ENCODE assay signal across 8 cellular contexts in genomic region chr14:34713681-34714319, GRCh38. TPM values are rescaled to one million over a fixed set of nuclear protein-coding genes. Genes with fewer than 3 reads are reported as not detected.
DNase-seq lines count a peak whose midpoint lies in the region; ATAC-seq and TF ChIP-seq lines count a peak whose summit lies in the region.

No MANE protein-coding gene starts in this region.

- H3K9me3 ChIP-seq in H9 (ENCODE audit: control insufficient read depth, low read depth, low read length): no peaks in the 10 kb centered on the region
- H3K9me3 ChIP-seq in heart right ventricle: no peaks in the 10 kb centered on the region
- no peaks in the 10 kb centered on the region for H3K9me3 ChIP-seq in trophoblast cell (ENCODE audit: insufficient read depth, low read depth, low read length)

- H4K12ac ChIP-seq in trophoblast cell (ENCODE audit: low read depth, low read length): peak overlapping the region; percentile 70

- no peak overlapping the region for H2BK15ac ChIP-seq in H9 (ENCODE audit: low read depth, low read length)

- H2AFZ ChIP-seq in H9 (ENCODE audit: low read length) (peak overlapping the region; percentile 24), trophoblast cell (ENCODE audit: insufficient read depth, low read length, poor library complexity) (peak overlapping the region; percentile 99)

- no peak overlapping the region for H2AK5ac ChIP-seq in H9 (ENCODE audit: insufficient read length, low read length)
- peak overlapping the region; percentile 69 for H2AK5ac ChIP-seq in trophoblast cell (ENCODE audit: low read length)

- H3K27me3 ChIP-seq in H9 (ENCODE audit: insufficient read depth, low read length): no peaks in the 10 kb centered on the region
- no peaks in the 10 kb centered on the region for H3K27me3 ChIP-seq in heart right ventricle
- H3K27me3 ChIP-seq in trophoblast cell (ENCODE audit: insufficient read depth, low read length): no peaks in the 10 kb centered on the region

- H4K8ac ChIP-seq in H9 (replicated peaks; ENCODE audit: insufficient read length, low read depth, low read length) (no peak overlapping the region), trophoblast cell (ENCODE audit: low read depth, low read length) (peak overlapping the region; percentile 100)

- DNase-seq in GM03348 (ENCODE audit: low spot score) (peak; percentile 50), H9 (no peak), NCI-H526 treated with DMSO at 0.1 percent for 48 hours (lab: John Stamatoyannopoulos, UW) (peak; percentile 36), heart right ventricle (peak; percentile 9 to 49), trophoblast cell (peak; percentile 56 to 81), SKM-1 (lab: John Stamatoyannopoulos, UW; ENCODE audit: unreplicated experiment) (no peak)
- DNase-seq in activated naive CD8-positive, alpha-beta T cell treated with anti-CD3 and anti-CD28 coated beads, Interleukin-2, amount 10 ng/mL, durations not matched to agents 7 days and 5 days: no peak

- H3K18ac ChIP-seq in H9 (ENCODE audit: insufficient read length, low read depth, low read length) (peak overlapping the region; percentile 81), trophoblast cell (ENCODE audit: low read length) (no peak overlapping the region)

- H4K91ac ChIP-seq in H9 (ENCODE audit: insufficient read length, low read depth, low read length): no peak overlapping the region
- H4K91ac ChIP-seq in trophoblast cell (ENCODE audit: low read depth, low read length): peak overlapping the region; percentile 97

- no CpG with 5 or more reads among the region's 33 CpGs for WGBS in H9 (ENCODE audit: extremely low coverage, insufficient read length, low lambda C conversion rate)
- 1% methylated on average over 33 of the region's 33 CpGs for WGBS in heart right ventricle, 2 donors
- WGBS in trophoblast cell (ENCODE audit: extremely low coverage, insufficient coverage, insufficient read length): no CpG with 5 or more reads among the region's 33 CpGs

- ATAC-seq in activated naive CD8-positive, alpha-beta T cell treated with anti-CD3 and anti-CD28 coated beads, Interleukin-2, amount 10 ng/mL, durations not matched to agents 7 days and 5 days (ENCODE audit: low read depth): no peak
- ATAC-seq in heart right ventricle (peak; percentile 32 to 79 (median 64)), GM18858 (IDR thresholded peaks at IDR 0.05; ENCODE audit: unreplicated experiment) (no peak)

- H3K27ac ChIP-seq in H9 (ENCODE audit: insufficient read length, low read depth, low read length) (peak overlapping the region; percentile 43), heart right ventricle (peak overlapping the region; percentile 94 to 100 (median 98)), trophoblast cell (ENCODE audit: low read depth, low read length) (peak overlapping the region; percentile 52)

- peaks cover 0 to 27% (median 4%) of the 10 kb centered on the region in 9 donors for H3K36me3 ChIP-seq in heart right ventricle
- peaks cover 0 to 4% of the 10 kb centered on the region in 2 experiments for H3K36me3 ChIP-seq in trophoblast cell (ENCODE audit: control insufficient read depth in 1 of 2, insufficient read depth in 2 of 2, low read length in 2 of 2)

- H4K5ac ChIP-seq in H9 (ENCODE audit: insufficient read length, low read depth, low read length): no peak overlapping the region

- H2BK120ac ChIP-seq in H9 (ENCODE audit: low read depth, low read length, poor library complexity, severe bottlenecking) (no peak overlapping the region), trophoblast cell (ENCODE audit: insufficient read depth, low read length, poor library complexity) (peak overlapping the region; percentile 98)

- H3K14ac ChIP-seq in H9 (ENCODE audit: insufficient read depth, low read length) (peak overlapping the region; percentile 94; the same call in 1 of the 2 replicates), trophoblast cell (ENCODE audit: low read length) (peak overlapping the region; percentile 98)

- no peaks in the 10 kb centered on the region for H3K9me3 Mint-ChIP-seq in H9
- no peaks in the 10 kb centered on the region for H3K9me3 Mint-ChIP-seq in activated naive CD8-positive, alpha-beta T cell treated with anti-CD3 and anti-CD28 coated beads, Interleukin-2, amount 10 ng/mL, durations not matched to agents 7 days and 5 days

- H3K79me1 ChIP-seq in H9 (ENCODE audit: insufficient read depth, low read depth, low read length, poor library complexity, severe bottlenecking): no peaks in the 10 kb centered on the region
- peaks cover 9% of the 10 kb centered on the region for H3K79me1 ChIP-seq in trophoblast cell (ENCODE audit: low read length)

- peak overlapping the region; percentile 87 to 91 for H3K4me3 Mint-ChIP-seq in H9
- peak overlapping the region; percentile 94 for H3K4me3 Mint-ChIP-seq in activated naive CD8-positive, alpha-beta T cell treated with anti-CD3 and anti-CD28 coated beads, Interleukin-2, amount 10 ng/mL, durations not matched to agents 7 days and 5 days

- intact Hi-C loops in heart right ventricle (cut with DNase I): loop anchor here in 2 of 10 donors (5.0 to 10.0 kb wide), 2 partner anchors 81 to 779 kb away; partner anchors contain the start of gene SNX6 (in 1 of the 2)

- peak overlapping the region; percentile 96 for H3K4me2 ChIP-seq in H9 (ENCODE audit: insufficient read depth, insufficient read length, low read length)
- peak overlapping the region; percentile 78 for H3K4me2 ChIP-seq in trophoblast cell (ENCODE audit: low read length)

- H3K4me1 ChIP-seq in H9 (ENCODE audit: insufficient read depth, low read length): no peaks in the 10 kb centered on the region
- peaks cover 0 to 54% (median 37%) of the 10 kb centered on the region in 9 donors for H3K4me1 ChIP-seq in heart right ventricle
- no peaks in the 10 kb centered on the region for H3K4me1 ChIP-seq in trophoblast cell (ENCODE audit: control insufficient read depth in 1 of 2, insufficient read depth in 2 of 2, low read length in 2 of 2)

- no peak for TF ChIP-seq CTCF in H9 (conservative IDR thresholded peaks at IDR 0.05)
- TF ChIP-seq CTCF in heart right ventricle (IDR thresholded peaks at IDR 0.05): no peak

- H3K4me3 ChIP-seq in heart right ventricle: peak overlapping the region; percentile 78 to 94 (median 86)
- peak overlapping the region; percentile 95 for H3K4me3 ChIP-seq in trophoblast cell (ENCODE audit: low read depth, low read length)

- H3K4ac ChIP-seq in H9 (ENCODE audit: low read depth, low read length) (no peak overlapping the region), trophoblast cell (ENCODE audit: low read depth, low read length) (peak overlapping the region; percentile 99)

- peaks cover 8% of the 10 kb centered on the region for H3K23me2 ChIP-seq in H9 (ENCODE audit: insufficient read length, low read depth, low read length, poor library complexity, severe bottlenecking)

- peak overlapping the region; percentile 89 to 93 (median 90); a peak in 5 of 7 replicates for H3K27ac Mint-ChIP-seq in H9
- H3K27ac Mint-ChIP-seq in activated naive CD8-positive, alpha-beta T cell treated with anti-CD3 and anti-CD28 coated beads, Interleukin-2, amount 10 ng/mL, durations not matched to agents 7 days and 5 days: peak overlapping the region; percentile 86

- H3K4me1 Mint-ChIP-seq in H9: peaks cover 10 to 11% of the 10 kb centered on the region in 2 experiments
- H3K4me1 Mint-ChIP-seq in activated naive CD8-positive, alpha-beta T cell treated with anti-CD3 and anti-CD28 coated beads, Interleukin-2, amount 10 ng/mL, durations not matched to agents 7 days and 5 days: peaks cover 14% of the 10 kb centered on the region

- H3T11ph ChIP-seq in H9 (ENCODE audit: low read length): no peak overlapping the region

- H2BK20ac ChIP-seq in H9 (ENCODE audit: low read depth, low read length, poor library complexity, severe bottlenecking): no peak overlapping the region

- H3K23ac ChIP-seq in H9 (ENCODE audit: insufficient read length, low read depth, low read length) (no peak overlapping the region), trophoblast cell (ENCODE audit: low read length) (no peak overlapping the region)

- no peak overlapping the region for H2BK5ac ChIP-seq in H9 (ENCODE audit: insufficient read length, low read length)
- peak overlapping the region; percentile 93 for H2BK5ac ChIP-seq in trophoblast cell (ENCODE audit: low read depth, low read length, poor library complexity)

- H3K9ac ChIP-seq in H9 (ENCODE audit: extremely low read depth, insufficient read length, low read length): peak overlapping the region; percentile 90
- peak overlapping the region; percentile 79 for H3K9ac ChIP-seq in trophoblast cell (ENCODE audit: low read length)

- H2BK12ac ChIP-seq in H9 (ENCODE audit: insufficient read length, low read depth, low read length) (no peak overlapping the region), trophoblast cell (ENCODE audit: low read length) (peak overlapping the region; percentile 44)

- H3K36me3 Mint-ChIP-seq in H9 (ENCODE audit: insufficient read depth in 1 of 3, low read depth in 3 of 3): peaks cover 0 to 18% (median 10%) of the 10 kb centered on the region in 3 experiments; a peak in 5 of 7 replicates
- peaks cover 7% of the 10 kb centered on the region for H3K36me3 Mint-ChIP-seq in activated naive CD8-positive, alpha-beta T cell treated with anti-CD3 and anti-CD28 coated beads, Interleukin-2, amount 10 ng/mL, durations not matched to agents 7 days and 5 days

- H4K20me1 ChIP-seq in H9 (ENCODE audit: control insufficient read depth, insufficient read depth, insufficient read length): no peaks in the 10 kb centered on the region

- H3K79me2 ChIP-seq in H9 (ENCODE audit: insufficient read depth, low read length) (no peaks in the 10 kb centered on the region), trophoblast cell (ENCODE audit: control insufficient read depth, insufficient read depth, low read length, poor library complexity) (peaks cover 7% of the 10 kb centered on the region)

- peaks cover 13% of the 10 kb centered on the region for H3K27me3 Mint-ChIP-seq in H9 (ENCODE audit: low read depth)
- peaks cover 7% of the 10 kb centered on the region for H3K27me3 Mint-ChIP-seq in activated naive CD8-positive, alpha-beta T cell treated with anti-CD3 and anti-CD28 coated beads, Interleukin-2, amount 10 ng/mL, durations not matched to agents 7 days and 5 days

- H3K56ac ChIP-seq in H9 (ENCODE audit: insufficient read length, low read depth, low read length): no peak overlapping the region

- POLR2A ChIA-PET in activated naive CD8-positive, alpha-beta T cell treated with anti-CD3 and anti-CD28 coated beads, Interleukin-2, amount 10 ng/mL, durations not matched to agents 7 days and 5 days (lab: Charles Lee): interaction anchor here (1.2 kb wide), 1 partner anchor 84 kb away, joined by 3 read pairs; the partner anchor contains the start of gene SNX6

RNA-seq across cellular contexts. Expression of gene CFL2, which starts 0.6 kb away (rescaled TPM):
- total RNA-seq in H9 (2021) (13.9 and 14.2 TPM in 2 replicates), heart right ventricle (100 to 1,000 TPM; 345 to 918 (median 571) TPM)
- total RNA-seq in activated naive CD8-positive, alpha-beta T cell treated with anti-CD3 and anti-CD28 coated beads, Interleukin-2, amount 10 ng/mL, durations not matched to agents 7 days and 5 days: 10 to 100 TPM in 1 of 2 experiments, 1 to 10 TPM in 1; 9.8 to 12.5 TPM
- 100 to 1,000 TPM; 154 to 542 TPM for polyA plus RNA-seq in heart right ventricle
- 40.2 and 40.8 TPM in 2 replicates for polyA plus RNA-seq in trophoblast cell (2013)

Comparison
In these comparisons a context has a peak if more than half of its experiments do, and no peak if none do; other contexts are left out.
1. DNase-seq: peak in GM03348 (single experiment), NCI-H526 treated with DMSO at 0.1 percent for 48 hours (single experiment), heart right ventricle (2 of 2) and trophoblast cell (2 of 2); none in H9 (single experiment), activated naive CD8-positive, alpha-beta T cell treated with anti-CD3 and anti-CD28 coated beads, Interleukin-2, amount 10 ng/mL, durations not matched to agents 7 days and 5 days (single experiment) and SKM-1 (single experiment).
2. H3K27ac ChIP-seq: peak in every context shown above with its lines; median percentile 98 in heart right ventricle; 52 in trophoblast cell; 43 in H9.
3. ATAC-seq: peak in heart right ventricle (8 of 8); none in activated naive CD8-positive, alpha-beta T cell treated with anti-CD3 and anti-CD28 coated beads, Interleukin-2, amount 10 ng/mL, durations not matched to agents 7 days and 5 days (single experiment) and GM18858 (single experiment).
4. RNA of gene CFL2, which starts 0.6 kb away (total RNA-seq): 345 to 918 TPM in heart right ventricle; 13.9 to 14.2 TPM in H9 and 9.8 to 12.5 TPM in activated naive CD8-positive, alpha-beta T cell treated with anti-CD3 and anti-CD28 coated beads, Interleukin-2, amount 10 ng/mL, durations not matched to agents 7 days and 5 days; every median in the first group is over 10 times any median in the second.